In genomic region chr19:38952395-38953165, GRCh38 we compare ENCODE assay signal across 8 cellular contexts. TPM values are rescaled to one million over a fixed set of nuclear protein-coding genes. Genes with fewer than 3 reads are reported as not detected.
DNase-seq lines count a peak whose midpoint lies in the region; ATAC-seq, FAIRE-seq and TF ChIP-seq lines count a peak whose summit lies in the region.

No MANE protein-coding gene starts in this region.

- intact Hi-C loops in GM12878 (cut with micrococcal nuclease; ENCODE audit: unreplicated experiment), result no loop called here
- intact Hi-C loops in natural killer cell (cut with micrococcal nuclease), result loop anchor here (1.0 kb wide), 1 partner anchor 408 kb away; no protein-coding TSS in a partner anchor

- H3K4me1 Mint-ChIP-seq in natural killer cell, result peaks cover 6 to 20% of the 10 kb centered on the region in 2 donors

- SMC1A ChIA-PET in GM12878 (lab: Charles Lee; ENCODE audit: uncharacterized antibody, unreplicated experiment), result interaction anchor here (0.9 to 1.3 kb wide), 3 partner anchors 18 to 313 kb away, joined by 3 to 4 read pairs (median 3); no protein-coding TSS in a partner anchor

- peaks cover 8 to 13% of the 10 kb centered on the region in 2 donors for H3K27me3 Mint-ChIP-seq in natural killer cell (ENCODE audit: low read depth in 2 of 2)

- peak; percentile 97 for FAIRE-seq in GM12878 (lab: Jason Lieb, UNC)

- H3K9ac ChIP-seq in BLaER1, result no peak overlapping the region
- H3K9ac ChIP-seq in GM12878 (ENCODE audit: control insufficient read depth, insufficient read depth, low read length), result no peak overlapping the region

- WGBS in GM12878 (ENCODE audit: insufficient coverage, insufficient replicate concordance, low lambda C conversion rate, missing lambda C conversion rate), result 33% methylated on average over 13 of the region's 13 CpGs

- no peaks in the 10 kb centered on the region for H3K27me3 ChIP-seq in BLaER1
- no peaks in the 10 kb centered on the region for H3K27me3 ChIP-seq in GM12878 (replicated peaks in 1 of 2; ENCODE audit: control insufficient read depth in 2 of 2, insufficient read depth in 2 of 2, low read length in 1 of 2)

- no peaks in the 10 kb centered on the region for H3K36me3 Mint-ChIP-seq in natural killer cell

- CTCF ChIA-PET in GM12878 (lab: Yijun Ruan, JAX), result interaction anchor here (0.6 to 1.9 kb wide), 8 partner anchors 10 to 158 kb away, joined by 3 to 9 read pairs (median 4); partner anchors contain the start of genes MRPS12 and SARS2

- RAD21 ChIA-PET in GM12878 (lab: Charles Lee; ENCODE audit: unreplicated experiment), result no interaction called here

- H3K79me2 ChIP-seq in GM12878 (ENCODE audit: control insufficient read depth, insufficient read depth, low read length), result no peaks in the 10 kb centered on the region

- TF ChIP-seq RAD21 in GM12878 (IDR thresholded peaks at IDR 0.05; ENCODE audit: insufficient read depth, low read depth, low read length), result peak; percentile 53

- no peaks in the 10 kb centered on the region for H3K9me3 Mint-ChIP-seq in natural killer cell

- DNase-seq in NCI-H345 (lab: John Stamatoyannopoulos, UW), result peak; percentile 83
- DNase-seq in GM12878 (ENCODE audit: low read depth, low spot score), result no peak
- no peak for DNase-seq in natural killer cell
- DNase-seq in NCI-H1048 (lab: John Stamatoyannopoulos, UW), result no peak

- TF ChIP-seq EP300 in GM12878 (IDR thresholded peaks at IDR 0.05; ENCODE audit: borderline replicate concordance in 1 of 2, control insufficient read depth in 1 of 2, low read depth in 2 of 2, low read length in 2 of 2), result no peak

- H3K9me3 ChIP-seq in BLaER1, result no peaks in the 10 kb centered on the region
- no peaks in the 10 kb centered on the region; the same call in 2 of the 3 replicates for H3K9me3 ChIP-seq in GM12878 (replicated peaks; ENCODE audit: control insufficient read depth, insufficient read depth, low read length)

- POLR2A ChIA-PET in GM12878 (lab: Charles Lee), result no interaction called here

- no peak overlapping the region for H3K27ac ChIP-seq in BLaER1
- H3K27ac ChIP-seq in GM12878 (ENCODE audit: control insufficient read depth, insufficient read depth), result no peak overlapping the region

- H2AFZ ChIP-seq in GM12878 (ENCODE audit: control insufficient read depth, low read depth, low read length), result no peak overlapping the region

- ATAC-seq in GM12878 (peak; percentile 67), natural killer cell (peak; percentile 37 to 40 (median 39)), GM18868 (IDR thresholded peaks at IDR 0.05; ENCODE audit: unreplicated experiment) (no peak), HG02678 (IDR thresholded peaks at IDR 0.05; ENCODE audit: unreplicated experiment) (no peak)

- peak; percentile 55 for TF ChIP-seq CTCF in GM12874 (IDR thresholded peaks at IDR 0.05; ENCODE audit: insufficient read depth, low read depth, low read length)
- peak; percentile 46 to 53 (median 52); a peak in 5 of 6 replicates for TF ChIP-seq CTCF in GM12878 (IDR thresholded peaks at IDR 0.05 in 2 of 3, conservative IDR thresholded peaks at IDR 0.05 in 1 of 3; ENCODE audit: control insufficient read depth in 2 of 3, extremely low read depth in 1 of 3, insufficient read depth in 1 of 3, low read depth in 3 of 3, low read length in 3 of 3)
- peak; percentile 52 for TF ChIP-seq CTCF in natural killer cell (IDR thresholded peaks at IDR 0.05)

- H3K4me2 ChIP-seq in BLaER1 (peak overlapping the region; percentile 2; the same call in 1 of the 2 replicates), GM12878 (ENCODE audit: control insufficient read depth, insufficient read depth) (no peak overlapping the region)

- H3K36me3 ChIP-seq in BLaER1 (no peaks in the 10 kb centered on the region), GM12878 (ENCODE audit: control insufficient read depth in 2 of 2, insufficient read depth in 2 of 2, low read length in 1 of 2) (no peaks in the 10 kb centered on the region)

- BruUV-seq in GM12878 (replicated peaks; lab: Mats Ljungman, UMichigan), result no TSS peak

- TF ChIP-seq POLR2A in GM12878 (IDR thresholded peaks at IDR 0.05; ENCODE audit: low read depth, low read length), result no peak

- H3K4me3 ChIP-seq in BLaER1, result no peak overlapping the region
- H3K4me3 ChIP-seq in GM12878, result no peak overlapping the region

- H3K27ac Mint-ChIP-seq in natural killer cell, result peak overlapping the region in 1 of 2 donors; percentile 18

- in situ Hi-C loops in GM12878 (cut with MboI), result no loop called here

- no peaks in the 10 kb centered on the region for H4K20me1 ChIP-seq in BLaER1
- H4K20me1 ChIP-seq in GM12878 (ENCODE audit: control insufficient read depth, insufficient read depth), result no peaks in the 10 kb centered on the region

- H3K4me1 ChIP-seq in BLaER1 (0 out of 2 replicates have a peak, but pooled peaks cover 4% of the 10 kb centered on the region), GM12878 (ENCODE audit: control insufficient read depth, insufficient read depth, low read length) (no peaks in the 10 kb centered on the region)

- H3K4me3 Mint-ChIP-seq in natural killer cell, result peak overlapping the region; percentile 6

RNA-seq across cellular contexts. Expression of gene MRPS12, which starts 21.8 kb away (rescaled TPM):
- 21.5 and 25.4 TPM in 2 replicates for total RNA-seq in GM12878 (2013; cell fraction: nucleolus; rRNA removed)
- total RNA-seq in GM12878 (2014; rRNA removed) (120 and 149 TPM in 2 replicates), GM12878 (2014; rRNA removed; fragmentation: Illumina TruSeq; extraction: Trizol) (38.1 and 41.8 TPM in 2 replicates), GM12878 (2021) (101 and 112 TPM in 2 replicates), natural killer cell (10 to 100 TPM; 25.3 to 27.8 (median 26.7) TPM)
- 21.9 TPM for polyA plus RNA-seq in GM12878 (2011; ENCODE audit: low read depth)
- polyA plus RNA-seq in GM12878 (2011; rRNA removed) (19.4 and 42.6 TPM in 2 replicates), GM12878 (2014; fragmentation: Illumina TruSeq; extraction: Trizol) (6.0 and 22.8 TPM in 2 replicates), GM12878 (2014; fragmentation: Nextera tagmentation; extraction: Ambion mirVana) (10 to 100 TPM in 1 of 2 experiments, 1 to 10 TPM in 1; 7.3 to 39.6 TPM), GM12878 (2014; rRNA removed) (148 and 171 TPM in 2 replicates), GM12878 (2016; fragmentation: Nextera tagmentation; extraction: Ambion mirVana) (100 to 1,000 TPM; 178 to 205 TPM)
- polyA plus RNA-seq in GM12878 (2011; cell fraction: cytosol; rRNA removed), result 83.1 and 137 TPM in 2 replicates
- 78.3 and 81.7 TPM in 2 replicates for polyA plus RNA-seq in GM12878 (2011; cell fraction: nucleus; rRNA removed)
- polyA plus RNA-seq in GM12878 (2012), result 53.3 and 53.6 TPM in 2 replicates
- polyA minus RNA-seq in GM12878 (2011; rRNA and poly(A)+ RNA removed), result 22.2 and 47.5 TPM in 2 replicates
- 24.0 and 27.7 TPM in 2 replicates for polyA minus RNA-seq in GM12878 (2011; cell fraction: cytosol; rRNA and poly(A)+ RNA removed)
- 21.3 and 34.3 TPM in 2 replicates for polyA minus RNA-seq in GM12878 (2011; cell fraction: nucleus; rRNA and poly(A)+ RNA removed)

RNA-seq across cellular contexts. Expression of gene SARS2, which starts 22.0 kb away (rescaled TPM):
- total RNA-seq in GM12878 (2013; cell fraction: nucleolus; rRNA removed), result 36.5 and 40.6 TPM in 2 replicates
- 33.7 and 34.1 TPM in 2 replicates for total RNA-seq in GM12878 (2014; rRNA removed)
- total RNA-seq in GM12878 (2014; rRNA removed; fragmentation: Illumina TruSeq; extraction: Trizol), result 18.5 and 21.4 TPM in 2 replicates
- total RNA-seq in GM12878 (2021), result 35.9 and 38.2 TPM in 2 replicates
- polyA plus RNA-seq in GM12878 (2011; ENCODE audit: low read depth), result 15.0 TPM
- polyA plus RNA-seq in GM12878 (2011; rRNA removed), result 9.1 and 20.9 TPM in 2 replicates
- polyA plus RNA-seq in GM12878 (2011; cell fraction: cytosol; rRNA removed), result 24.2 and 40.9 TPM in 2 replicates
- 148 and 173 TPM in 2 replicates for polyA plus RNA-seq in GM12878 (2011; cell fraction: nucleus; rRNA removed)
- 23.8 and 28.3 TPM in 2 replicates for polyA plus RNA-seq in GM12878 (2012)
- 7.3 and 19.0 TPM in 2 replicates for polyA plus RNA-seq in GM12878 (2014; fragmentation: Illumina TruSeq; extraction: Trizol)
- 1 to 10 TPM; 2.6 to 7.8 TPM for polyA plus RNA-seq in GM12878 (2014; fragmentation: Nextera tagmentation; extraction: Ambion mirVana)
- polyA plus RNA-seq in GM12878 (2014; rRNA removed), result 50.3 and 77.8 TPM in 2 replicates
- 10 to 100 TPM; 35.8 to 42.7 TPM for polyA plus RNA-seq in GM12878 (2016; fragmentation: Nextera tagmentation; extraction: Ambion mirVana)
- 11.6 and 33.9 TPM in 2 replicates for polyA minus RNA-seq in GM12878 (2011; rRNA and poly(A)+ RNA removed)
- 16.7 and 21.9 TPM in 2 replicates for polyA minus RNA-seq in GM12878 (2011; cell fraction: cytosol; rRNA and poly(A)+ RNA removed)
- 18.9 and 29.1 TPM in 2 replicates for polyA minus RNA-seq in GM12878 (2011; cell fraction: nucleus; rRNA and poly(A)+ RNA removed)
- total RNA-seq in natural killer cell, result 10 to 100 TPM; 25.4 to 53.0 (median 38.9) TPM

RNA-seq across cellular contexts. Expression of gene FBXO17, which starts 23.0 kb away (rescaled TPM):
- total RNA-seq in GM12878 (2013; cell fraction: nucleolus; rRNA removed), result 4.4 and 5.4 TPM in 2 replicates
- total RNA-seq in GM12878 (2014; rRNA removed) (7.2 and 10.6 TPM in 2 replicates), GM12878 (2014; rRNA removed; fragmentation: Illumina TruSeq; extraction: Trizol) (5.5 and 5.6 TPM in 2 replicates), GM12878 (2021) (8.7 and 11.1 TPM in 2 replicates), natural killer cell (not detected)
- polyA plus RNA-seq in GM12878 (2011; ENCODE audit: low read depth), result 0.30 TPM
- polyA plus RNA-seq in GM12878 (2011; rRNA removed) (6.5 and 7.2 TPM in 2 replicates), GM12878 (2014; fragmentation: Illumina TruSeq; extraction: Trizol) (5.1 and 6.0 TPM in 2 replicates), GM12878 (2014; fragmentation: Nextera tagmentation; extraction: Ambion mirVana) (1 to 10 TPM; 2.2 to 2.4 TPM), GM12878 (2014; rRNA removed) (8.9 and 11.6 TPM in 2 replicates), GM12878 (2016; fragmentation: Nextera tagmentation; extraction: Ambion mirVana) (1 to 10 TPM; 3.6 to 4.0 TPM)
- 8.3 and 9.4 TPM in 2 replicates for polyA plus RNA-seq in GM12878 (2011; cell fraction: cytosol; rRNA removed)
- 13.6 and 17.8 TPM in 2 replicates for polyA plus RNA-seq in GM12878 (2011; cell fraction: nucleus; rRNA removed)
- 0.55 and 0.63 TPM in 2 replicates for polyA plus RNA-seq in GM12878 (2012)
- 3.0 and 5.8 TPM in 2 replicates for polyA minus RNA-seq in GM12878 (2011; rRNA and poly(A)+ RNA removed)
- polyA minus RNA-seq in GM12878 (2011; cell fraction: cytosol; rRNA and poly(A)+ RNA removed), result 2.7 and 3.2 TPM in 2 replicates
- polyA minus RNA-seq in GM12878 (2011; cell fraction: nucleus; rRNA and poly(A)+ RNA removed), result 2.1 and 5.2 TPM in 2 replicates

RNA-seq across cellular contexts. Expression of gene CCER2, which starts 40.6 kb away (rescaled TPM):
- total RNA-seq in GM12878 (2013; cell fraction: nucleolus; rRNA removed), result 1.2 TPM in 1 of 2 replicates, not detected in the other
- 0.28 and 0.33 TPM in 2 replicates for total RNA-seq in GM12878 (2014; rRNA removed)
- total RNA-seq in GM12878 (2014; rRNA removed; fragmentation: Illumina TruSeq; extraction: Trizol), result 0.27 and 0.37 TPM in 2 replicates
- 0.21 and 0.56 TPM in 2 replicates for total RNA-seq in GM12878 (2021)
- polyA plus RNA-seq in GM12878 (2011; ENCODE audit: low read depth), result 0.39 TPM
- polyA plus RNA-seq in GM12878 (2011; rRNA removed), result 0.13 and 0.23 TPM in 2 replicates
- polyA plus RNA-seq in GM12878 (2011; cell fraction: cytosol; rRNA removed), result 0.25 and 0.50 TPM in 2 replicates
- 2.4 and 3.5 TPM in 2 replicates for polyA plus RNA-seq in GM12878 (2011; cell fraction: nucleus; rRNA removed)
- polyA plus RNA-seq in GM12878 (2012), result 0.53 and 1.3 TPM in 2 replicates
- polyA plus RNA-seq in GM12878 (2014; fragmentation: Illumina TruSeq; extraction: Trizol), result 0.62 TPM in 1 of 2 replicates, not detected in the other
- polyA plus RNA-seq in GM12878 (2014; fragmentation: Nextera tagmentation; extraction: Ambion mirVana), result under 1 TPM; 0.26 TPM
- polyA plus RNA-seq in GM12878 (2014; rRNA removed), result 0.55 and 1.4 TPM in 2 replicates
- under 1 TPM; 0.19 to 0.59 TPM for polyA plus RNA-seq in GM12878 (2016; fragmentation: Nextera tagmentation; extraction: Ambion mirVana)
- not detected in 2 replicates for polyA minus RNA-seq in GM12878 (2011; rRNA and poly(A)+ RNA removed)
- not detected in 2 replicates for polyA minus RNA-seq in GM12878 (2011; cell fraction: cytosol; rRNA and poly(A)+ RNA removed)
- polyA minus RNA-seq in GM12878 (2011; cell fraction: nucleus; rRNA and poly(A)+ RNA removed), result not detected in 2 replicates
- total RNA-seq in natural killer cell, result 1 to 10 TPM; 1.3 to 3.7 (median 2.3) TPM

RNA-seq across cellular contexts. Expression of gene NFKBIB, which starts 52.8 kb away (rescaled TPM):
- 5.3 and 5.4 TPM in 2 replicates for total RNA-seq in GM12878 (2013; cell fraction: nucleolus; rRNA removed)
- 45.0 and 52.2 TPM in 2 replicates for total RNA-seq in GM12878 (2014; rRNA removed)
- 11.0 and 11.7 TPM in 2 replicates for total RNA-seq in GM12878 (2014; rRNA removed; fragmentation: Illumina TruSeq; extraction: Trizol)
- total RNA-seq in GM12878 (2021), result 47.6 and 54.6 TPM in 2 replicates
- 7.9 TPM for polyA plus RNA-seq in GM12878 (2011; ENCODE audit: low read depth)
- 12.4 and 25.7 TPM in 2 replicates for polyA plus RNA-seq in GM12878 (2011; rRNA removed)
- 39.6 and 60.6 TPM in 2 replicates for polyA plus RNA-seq in GM12878 (2011; cell fraction: cytosol; rRNA removed)
- 19.5 and 32.3 TPM in 2 replicates for polyA plus RNA-seq in GM12878 (2011; cell fraction: nucleus; rRNA removed)
- polyA plus RNA-seq in GM12878 (2012), result 25.0 and 28.6 TPM in 2 replicates
- polyA plus RNA-seq in GM12878 (2014; fragmentation: Illumina TruSeq; extraction: Trizol), result 3.7 and 8.6 TPM in 2 replicates
- 1 to 10 TPM; 1.2 to 4.3 TPM for polyA plus RNA-seq in GM12878 (2014; fragmentation: Nextera tagmentation; extraction: Ambion mirVana)
- polyA plus RNA-seq in GM12878 (2014; rRNA removed), result 60.9 and 74.0 TPM in 2 replicates
- 10 to 100 TPM; 36.3 to 43.5 TPM for polyA plus RNA-seq in GM12878 (2016; fragmentation: Nextera tagmentation; extraction: Ambion mirVana)
- 4.7 and 10.3 TPM in 2 replicates for polyA minus RNA-seq in GM12878 (2011; rRNA and poly(A)+ RNA removed)
- polyA minus RNA-seq in GM12878 (2011; cell fraction: cytosol; rRNA and poly(A)+ RNA removed), result 7.4 and 8.5 TPM in 2 replicates
- 2.5 and 3.3 TPM in 2 replicates for polyA minus RNA-seq in GM12878 (2011; cell fraction: nucleus; rRNA and poly(A)+ RNA removed)
- 100 to 1,000 TPM in 2 of 3 donors, 10 to 100 TPM in 1; 78.0 to 125 (median 118) TPM for total RNA-seq in natural killer cell

Comparison
In these comparisons a context has a peak if more than half of its experiments do, and no peak if none do; other contexts are left out.
1. ATAC-seq: peak in GM12878 (single experiment) and natural killer cell (3 of 3); none in GM18868 (single experiment) and HG02678 (single experiment).
2. RNA of gene FBXO17, which starts 23.0 kb away (total RNA-seq): 4.4 to 11.1 TPM in GM12878; not detected in natural killer cell; every median in the first group is over 4 times any median in the second.
3. Peak in every context shown above with its lines, with median percentiles within 50 percentile points of each other: CTCF ChIP-seq.